In genomic region chr2:46700435-46700834, GRCh38 we compare ENCODE assay signal across 9 cellular contexts. TPM values are rescaled to one million over a fixed set of nuclear protein-coding genes. Genes with fewer than 3 reads are reported as not detected.
DNase-seq lines count a peak whose midpoint lies in the region; ATAC-seq and TF ChIP-seq lines count a peak whose summit lies in the region.
"Had no signal": no experiment of that assay in that cellular context is flagged by ENCODE, and none has a peak within 500 bp of the region (broad histone marks: within the 10 kb centered on the region; RNA-seq: fewer than 3 reads in every experiment).

No MANE protein-coding gene starts in this region.

- H3K4me1 ChIP-seq in A673 (ENCODE audit: insufficient read depth, low read length, poor library complexity, severe bottlenecking) (peaks cover 24% of the 10 kb centered on the region), HUES48 (ENCODE audit: control insufficient read depth, insufficient read depth, low read length) (peaks cover 51% of the 10 kb centered on the region), body of pancreas (peaks cover 53% of the 10 kb centered on the region), mucosa of rectum (ENCODE audit: control insufficient read depth in 2 of 2, insufficient read depth in 2 of 2, low read length in 2 of 2) (peaks cover 6 to 15% of the 10 kb centered on the region in 2 donors)

- H3K36me3 ChIP-seq in A673 (ENCODE audit: insufficient read depth, low read length, poor library complexity, severe bottlenecking) (no peaks in the 10 kb centered on the region), HUES48 (ENCODE audit: control insufficient read depth, insufficient read depth, low read length) (no peaks in the 10 kb centered on the region), body of pancreas (replicated peaks in 1 of 2; ENCODE audit: insufficient read depth in 1 of 2, low read depth in 2 of 2) (no peaks in the 10 kb centered on the region), mucosa of rectum (ENCODE audit: control insufficient read depth in 2 of 2, insufficient read depth in 2 of 2, low read length in 2 of 2) (no peaks in the 10 kb centered on the region)

- intact Hi-C loops in A673 (cut with micrococcal nuclease; ENCODE audit: unreplicated experiment) (no loop called here), body of pancreas (cut with DNase I) (no loop called here)

- DNase-seq in A673 (ENCODE audit: low spot score) (no peak), body of pancreas (no peak), COLO829 (ENCODE audit: low spot score) (no peak), NK-92 (lab: John Stamatoyannopoulos, UW; ENCODE audit: unreplicated experiment) (no peak), SHP77 treated with DMSO at 0.1 percent for 48 hours (lab: John Stamatoyannopoulos, UW) (no peak)
- no peak for DNase-seq in effector CD4-positive, alpha-beta T cell
- DNase-seq: GDM1 had no signal

- H3K9me3 ChIP-seq in A673 (ENCODE audit: low read depth, low read length, poor library complexity, severe bottlenecking) (no peaks in the 10 kb centered on the region), HUES48 (ENCODE audit: control insufficient read depth, insufficient read depth, low read length) (no peaks in the 10 kb centered on the region), body of pancreas (no peaks in the 10 kb centered on the region), mucosa of rectum (ENCODE audit: control insufficient read depth in 2 of 2, low read length in 2 of 2) (no peaks in the 10 kb centered on the region)

- WGBS in body of pancreas, 2 donors = 47 to 53% methylated on average over 6 of the region's 6 CpGs

- TF ChIP-seq POLR2A in body of pancreas (IDR thresholded peaks at IDR 0.05) = no peak

- H3K27me3 ChIP-seq in A673 (replicated peaks; ENCODE audit: insufficient read depth, low read depth, low read length, poor library complexity) (no peaks in the 10 kb centered on the region), HUES48 (ENCODE audit: control insufficient read depth, insufficient read depth, low read length) (no peaks in the 10 kb centered on the region), body of pancreas (no peaks in the 10 kb centered on the region), mucosa of rectum (ENCODE audit: control insufficient read depth in 2 of 2, insufficient read depth in 2 of 2, low read length in 2 of 2) (no peaks in the 10 kb centered on the region)

- TF ChIP-seq CTCF in A673 (conservative IDR thresholded peaks at IDR 0.05; ENCODE audit: low read depth, low read length) = no peak
- no peak for TF ChIP-seq CTCF in body of pancreas (IDR thresholded peaks at IDR 0.05)

- CTCF ChIA-PET in A673 (lab: Charles Lee) = no interaction called here

- ATAC-seq in body of pancreas = no peak

- no peak overlapping the region for H3K27ac ChIP-seq in A673 (ENCODE audit: low read depth, low read length, poor library complexity, severe bottlenecking)
- H3K27ac ChIP-seq in HUES48 (ENCODE audit: low read depth, low read length) = no peak overlapping the region
- H3K27ac ChIP-seq in body of pancreas = peak overlapping the region in 3 of 4 donors; percentile 89 to 93 (median 91)
- no peak overlapping the region for H3K27ac ChIP-seq in mucosa of rectum (ENCODE audit: low read depth in 2 of 2, low read length in 2 of 2)

- BruUV-seq in A673 (replicated peaks; lab: Mats Ljungman, UMichigan) = no TSS peak

- no peak overlapping the region for H3K9ac ChIP-seq in HUES48 (ENCODE audit: low read depth, low read length)
- peak overlapping the region; percentile 83 to 86 for H3K9ac ChIP-seq in mucosa of rectum (ENCODE audit: low read depth in 1 of 2, low read length in 2 of 2)

- POLR2A ChIA-PET in A673 (lab: Charles Lee; ENCODE audit: low non-redundant PET) = interaction anchor here (0.6 kb wide), 1 partner anchor 27 kb away, joined by 3 read pairs; no protein-coding TSS in a partner anchor

- H3K4me3 ChIP-seq in A673 (ENCODE audit: low read depth, low read length, poor library complexity, severe bottlenecking) (peak overlapping the region; percentile 87), HUES48 (ENCODE audit: low read depth, low read length) (peak overlapping the region; percentile 83), body of pancreas (peak overlapping the region in 1 of 2 donors; percentile 75), mucosa of rectum (ENCODE audit: low read length in 2 of 2) (peak overlapping the region; percentile 84 to 96)

RNA-seq across cellular contexts. Expression of gene SOCS5, which starts 1.3 kb away (rescaled TPM):
- total RNA-seq in A673 (2021) (13.7 and 15.1 TPM in 2 replicates), body of pancreas (10 to 100 TPM; 11.5 to 17.9 TPM)

Comparison
In these comparisons a context has a peak if more than half of its experiments do, and no peak if none do; other contexts are left out.
1. H3K27ac ChIP-seq: peak in body of pancreas (3 of 4); none in A673 (single experiment), HUES48 (single experiment) and mucosa of rectum (0 of 2).